In genomic region chr7:3206771-3207191, GRCh38 we compare ENCODE assay signal across 17 cellular contexts.
DNase-seq lines count a peak whose midpoint lies in the region; ATAC-seq and FAIRE-seq lines count a peak whose summit lies in the region.
"Had no signal": no experiment of that assay in that cellular context is flagged by ENCODE, and none has a peak within 500 bp of the region (broad histone marks: within the 10 kb centered on the region; RNA-seq: fewer than 3 reads in every experiment).

No MANE protein-coding gene starts in this region.

- peak; percentile 90 for FAIRE-seq in urothelium cell line (lab: Jason Lieb, UNC)
- FAIRE-seq: GM12878, GM18507, RCC 7860 had no signal

- peak; percentile 14 for DNase-seq in activated effector memory CD4-positive, alpha-beta T cell treated with anti-CD3 and anti-CD28 coated beads, Interleukin-2, amount 50 U/mL, for 16 hours
- DNase-seq in activated effector memory CD4-positive, alpha-beta T cell treated with Interleukin-2 at 50 U/mL for 16 hours: no peak
- DNase-seq in NCI-H69 (lab: John Stamatoyannopoulos, UW) (peak; percentile 78), islet precursor cell (peak; percentile 36), urothelium cell line (ENCODE audit: low spot score) (no peak), T-helper 9 cell (no peak)
- DNase-seq: DMS53, H9, IMR-90, NCI-H2081 treated with DMSO at 0.1 percent for 48 hours, NCI-H446 treated with DMSO at 0.1 percent for 48 hours, SHP77 treated with DMSO at 0.1 percent for 48 hours had no signal

- ATAC-seq in GM21515 (IDR thresholded peaks at IDR 0.05; ENCODE audit: unreplicated experiment) (no peak), HG03159 (IDR thresholded peaks at IDR 0.05; ENCODE audit: unreplicated experiment) (no peak)
- ATAC-seq: GM12878 had no signal

Comparison
In these comparisons a context has a peak if more than half of its experiments do, and no peak if none do; other contexts are left out.
1. DNase-seq: peak in activated effector memory CD4-positive, alpha-beta T cell treated with anti-CD3 and anti-CD28 coated beads, Interleukin-2, amount 50 U/mL, for 16 hours (single experiment), NCI-H69 (single experiment) and islet precursor cell (single experiment); none in activated effector memory CD4-positive, alpha-beta T cell treated with Interleukin-2 at 50 U/mL for 16 hours (single experiment), urothelium cell line (single experiment) and T-helper 9 cell (single experiment).